1 cellular context compared by ENCODE assay signal in the genomic region with DNA sequence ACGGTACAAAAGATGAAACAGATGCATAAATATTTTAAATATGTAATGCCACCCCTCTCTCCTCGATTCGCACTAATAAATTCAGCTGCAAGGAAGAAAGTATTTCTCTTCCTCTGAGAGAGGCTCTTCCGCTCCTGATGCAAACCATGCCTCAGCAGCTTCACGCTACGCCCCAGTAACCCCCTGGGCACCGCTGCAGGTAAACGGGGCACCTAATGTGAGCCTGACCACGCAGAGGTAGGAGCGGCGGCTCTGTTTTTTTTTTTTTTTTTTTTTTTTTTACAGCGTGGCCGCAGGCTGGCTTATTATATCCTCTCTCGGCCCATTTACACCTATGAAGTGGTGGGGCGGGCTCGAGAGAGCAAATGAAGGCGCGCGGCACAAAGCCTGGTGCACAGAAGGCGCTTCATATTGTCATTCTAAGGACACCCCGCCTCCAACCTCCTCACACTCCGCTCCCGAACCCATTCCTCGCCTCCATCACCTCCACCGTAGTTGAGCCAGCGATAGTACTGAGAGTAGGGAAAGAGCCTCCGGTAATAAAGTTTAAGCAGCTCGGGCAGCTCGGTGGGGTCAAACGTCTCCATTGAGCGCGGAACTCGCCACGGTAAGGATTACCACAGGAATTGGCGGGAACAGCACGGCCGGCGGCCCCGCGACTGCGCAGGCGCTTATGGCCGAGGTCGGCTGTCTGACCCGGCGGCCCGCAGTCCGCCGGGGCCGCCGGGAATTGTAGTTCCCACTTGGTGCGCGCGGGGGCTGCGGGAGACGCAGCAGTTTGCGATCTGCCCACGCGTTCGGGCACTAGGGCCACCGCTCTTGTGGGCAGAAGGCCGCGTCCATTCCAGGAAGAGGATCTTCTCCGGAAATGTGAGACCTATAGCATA.
TF ChIP-seq lines count a peak whose summit lies in the region.

A gene (minus strand): TSS at position 612 of the 887 bp plus-strand sequence. CDS start 25 bp downstream, at position 587.

TF ChIP-seq in K562, 482 proteins besides CTCF, POLR2A, EP300 and RAD21 (continued from another document and continues in another):
- TF ChIP-seq NFE2 (IDR thresholded peaks at IDR 0.05; ENCODE audit: low read depth) = no peak
- TF ChIP-seq CCNT2 (IDR thresholded peaks at IDR 0.05; ENCODE audit: borderline replicate concordance, extremely low read depth, insufficient read length, low read depth, low read length) = peak; percentile 55
- no peak for TF ChIP-seq HMG20B (CRISPR knock-in tag; IDR thresholded peaks at IDR 0.05)
- no peak for TF ChIP-seq RBM22 (IDR thresholded peaks at IDR 0.05; ENCODE audit: low read depth, low read length, poor library complexity, severe bottlenecking)
- TF ChIP-seq SIN3B (IDR thresholded peaks at IDR 0.05; ENCODE audit: low read depth) = peak; percentile 47; the same call in 1 of the 2 replicates
- TF ChIP-seq, protein P1, sequence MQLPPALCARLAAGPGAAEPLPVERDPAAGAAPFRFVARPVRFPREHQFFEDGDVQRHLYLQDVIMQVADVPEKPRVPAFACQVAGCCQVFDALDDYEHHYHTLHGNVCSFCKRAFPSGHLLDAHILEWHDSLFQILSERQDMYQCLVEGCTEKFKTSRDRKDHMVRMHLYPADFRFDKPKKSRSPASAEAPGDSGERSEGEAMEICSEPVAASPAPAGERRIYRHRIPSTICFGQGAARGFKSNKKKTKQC (CRISPR knock-in tag; IDR thresholded peaks at IDR 0.05) = peak; percentile 88; the same call in 1 of the 2 replicates
- TF ChIP-seq SETDB1 (IDR thresholded peaks at IDR 0.05; ENCODE audit: low read length) = no peak
- peak; percentile 26 to 83; a peak in 1 of 4 replicates for TF ChIP-seq TEAD1 (CRISPR knock-in tag; IDR thresholded peaks at IDR 0.05)
- TF ChIP-seq, protein P2, sequence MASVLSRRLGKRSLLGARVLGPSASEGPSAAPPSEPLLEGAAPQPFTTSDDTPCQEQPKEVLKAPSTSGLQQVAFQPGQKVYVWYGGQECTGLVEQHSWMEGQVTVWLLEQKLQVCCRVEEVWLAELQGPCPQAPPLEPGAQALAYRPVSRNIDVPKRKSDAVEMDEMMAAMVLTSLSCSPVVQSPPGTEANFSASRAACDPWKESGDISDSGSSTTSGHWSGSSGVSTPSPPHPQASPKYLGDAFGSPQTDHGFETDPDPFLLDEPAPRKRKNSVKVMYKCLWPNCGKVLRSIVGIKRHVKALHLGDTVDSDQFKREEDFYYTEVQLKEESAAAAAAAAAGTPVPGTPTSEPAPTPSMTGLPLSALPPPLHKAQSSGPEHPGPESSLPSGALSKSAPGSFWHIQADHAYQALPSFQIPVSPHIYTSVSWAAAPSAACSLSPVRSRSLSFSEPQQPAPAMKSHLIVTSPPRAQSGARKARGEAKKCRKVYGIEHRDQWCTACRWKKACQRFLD (CRISPR knock-in tag; IDR thresholded peaks at IDR 0.05) = peak; percentile 62; the same call in 1 of the 2 replicates
- no peak for TF ChIP-seq TAL1 (IDR thresholded peaks at IDR 0.05)
- TF ChIP-seq ZFP30 (CRISPR knock-in tag; IDR thresholded peaks at IDR 0.05; ENCODE audit: borderline replicate concordance) = no peak
- TF ChIP-seq, protein P3, sequence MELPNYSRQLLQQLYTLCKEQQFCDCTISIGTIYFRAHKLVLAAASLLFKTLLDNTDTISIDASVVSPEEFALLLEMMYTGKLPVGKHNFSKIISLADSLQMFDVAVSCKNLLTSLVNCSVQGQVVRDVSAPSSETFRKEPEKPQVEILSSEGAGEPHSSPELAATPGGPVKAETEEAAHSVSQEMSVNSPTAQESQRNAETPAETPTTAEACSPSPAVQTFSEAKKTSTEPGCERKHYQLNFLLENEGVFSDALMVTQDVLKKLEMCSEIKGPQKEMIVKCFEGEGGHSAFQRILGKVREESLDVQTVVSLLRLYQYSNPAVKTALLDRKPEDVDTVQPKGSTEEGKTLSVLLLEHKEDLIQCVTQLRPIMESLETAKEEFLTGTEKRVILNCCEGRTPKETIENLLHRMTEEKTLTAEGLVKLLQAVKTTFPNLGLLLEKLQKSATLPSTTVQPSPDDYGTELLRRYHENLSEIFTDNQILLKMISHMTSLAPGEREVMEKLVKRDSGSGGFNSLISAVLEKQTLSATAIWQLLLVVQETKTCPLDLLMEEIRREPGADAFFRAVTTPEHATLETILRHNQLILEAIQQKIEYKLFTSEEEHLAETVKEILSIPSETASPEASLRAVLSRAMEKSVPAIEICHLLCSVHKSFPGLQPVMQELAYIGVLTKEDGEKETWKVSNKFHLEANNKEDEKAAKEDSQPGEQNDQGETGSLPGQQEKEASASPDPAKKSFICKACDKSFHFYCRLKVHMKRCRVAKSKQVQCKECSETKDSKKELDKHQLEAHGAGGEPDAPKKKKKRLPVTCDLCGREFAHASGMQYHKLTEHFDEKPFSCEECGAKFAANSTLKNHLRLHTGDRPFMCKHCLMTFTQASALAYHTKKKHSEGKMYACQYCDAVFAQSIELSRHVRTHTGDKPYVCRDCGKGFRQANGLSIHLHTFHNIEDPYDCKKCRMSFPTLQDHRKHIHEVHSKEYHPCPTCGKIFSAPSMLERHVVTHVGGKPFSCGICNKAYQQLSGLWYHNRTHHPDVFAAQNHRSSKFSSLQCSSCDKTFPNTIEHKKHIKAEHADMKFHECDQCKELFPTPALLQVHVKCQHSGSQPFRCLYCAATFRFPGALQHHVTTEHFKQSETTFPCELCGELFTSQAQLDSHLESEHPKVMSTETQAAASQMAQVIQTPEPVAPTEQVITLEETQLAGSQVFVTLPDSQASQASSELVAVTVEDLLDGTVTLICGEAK (IDR thresholded peaks at IDR 0.05) = 0 out of 2 replicates have a peak, but pooled peaks have one; percentile 8
- TF ChIP-seq, protein P3 (CRISPR knock-in tag; IDR thresholded peaks at IDR 0.05) = no peak
- TF ChIP-seq, protein P4, sequence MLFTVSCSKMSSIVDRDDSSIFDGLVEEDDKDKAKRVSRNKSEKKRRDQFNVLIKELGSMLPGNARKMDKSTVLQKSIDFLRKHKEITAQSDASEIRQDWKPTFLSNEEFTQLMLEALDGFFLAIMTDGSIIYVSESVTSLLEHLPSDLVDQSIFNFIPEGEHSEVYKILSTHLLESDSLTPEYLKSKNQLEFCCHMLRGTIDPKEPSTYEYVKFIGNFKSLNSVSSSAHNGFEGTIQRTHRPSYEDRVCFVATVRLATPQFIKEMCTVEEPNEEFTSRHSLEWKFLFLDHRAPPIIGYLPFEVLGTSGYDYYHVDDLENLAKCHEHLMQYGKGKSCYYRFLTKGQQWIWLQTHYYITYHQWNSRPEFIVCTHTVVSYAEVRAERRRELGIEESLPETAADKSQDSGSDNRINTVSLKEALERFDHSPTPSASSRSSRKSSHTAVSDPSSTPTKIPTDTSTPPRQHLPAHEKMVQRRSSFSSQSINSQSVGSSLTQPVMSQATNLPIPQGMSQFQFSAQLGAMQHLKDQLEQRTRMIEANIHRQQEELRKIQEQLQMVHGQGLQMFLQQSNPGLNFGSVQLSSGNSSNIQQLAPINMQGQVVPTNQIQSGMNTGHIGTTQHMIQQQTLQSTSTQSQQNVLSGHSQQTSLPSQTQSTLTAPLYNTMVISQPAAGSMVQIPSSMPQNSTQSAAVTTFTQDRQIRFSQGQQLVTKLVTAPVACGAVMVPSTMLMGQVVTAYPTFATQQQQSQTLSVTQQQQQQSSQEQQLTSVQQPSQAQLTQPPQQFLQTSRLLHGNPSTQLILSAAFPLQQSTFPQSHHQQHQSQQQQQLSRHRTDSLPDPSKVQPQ (CRISPR knock-in tag; IDR thresholded peaks at IDR 0.05; ENCODE audit: borderline replicate concordance) = no peak
- no peak for TF ChIP-seq ARID2 (IDR thresholded peaks at IDR 0.05)
- TF ChIP-seq, protein P5, sequence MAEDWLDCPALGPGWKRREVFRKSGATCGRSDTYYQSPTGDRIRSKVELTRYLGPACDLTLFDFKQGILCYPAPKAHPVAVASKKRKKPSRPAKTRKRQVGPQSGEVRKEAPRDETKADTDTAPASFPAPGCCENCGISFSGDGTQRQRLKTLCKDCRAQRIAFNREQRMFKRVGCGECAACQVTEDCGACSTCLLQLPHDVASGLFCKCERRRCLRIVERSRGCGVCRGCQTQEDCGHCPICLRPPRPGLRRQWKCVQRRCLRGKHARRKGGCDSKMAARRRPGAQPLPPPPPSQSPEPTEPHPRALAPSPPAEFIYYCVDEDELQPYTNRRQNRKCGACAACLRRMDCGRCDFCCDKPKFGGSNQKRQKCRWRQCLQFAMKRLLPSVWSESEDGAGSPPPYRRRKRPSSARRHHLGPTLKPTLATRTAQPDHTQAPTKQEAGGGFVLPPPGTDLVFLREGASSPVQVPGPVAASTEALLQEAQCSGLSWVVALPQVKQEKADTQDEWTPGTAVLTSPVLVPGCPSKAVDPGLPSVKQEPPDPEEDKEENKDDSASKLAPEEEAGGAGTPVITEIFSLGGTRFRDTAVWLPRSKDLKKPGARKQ (CRISPR knock-in tag; IDR thresholded peaks at IDR 0.05) = no peak
- no peak for TF ChIP-seq SMAD4 (CRISPR knock-in tag; conservative IDR thresholded peaks at IDR 0.05)
- TF ChIP-seq, protein P6, sequence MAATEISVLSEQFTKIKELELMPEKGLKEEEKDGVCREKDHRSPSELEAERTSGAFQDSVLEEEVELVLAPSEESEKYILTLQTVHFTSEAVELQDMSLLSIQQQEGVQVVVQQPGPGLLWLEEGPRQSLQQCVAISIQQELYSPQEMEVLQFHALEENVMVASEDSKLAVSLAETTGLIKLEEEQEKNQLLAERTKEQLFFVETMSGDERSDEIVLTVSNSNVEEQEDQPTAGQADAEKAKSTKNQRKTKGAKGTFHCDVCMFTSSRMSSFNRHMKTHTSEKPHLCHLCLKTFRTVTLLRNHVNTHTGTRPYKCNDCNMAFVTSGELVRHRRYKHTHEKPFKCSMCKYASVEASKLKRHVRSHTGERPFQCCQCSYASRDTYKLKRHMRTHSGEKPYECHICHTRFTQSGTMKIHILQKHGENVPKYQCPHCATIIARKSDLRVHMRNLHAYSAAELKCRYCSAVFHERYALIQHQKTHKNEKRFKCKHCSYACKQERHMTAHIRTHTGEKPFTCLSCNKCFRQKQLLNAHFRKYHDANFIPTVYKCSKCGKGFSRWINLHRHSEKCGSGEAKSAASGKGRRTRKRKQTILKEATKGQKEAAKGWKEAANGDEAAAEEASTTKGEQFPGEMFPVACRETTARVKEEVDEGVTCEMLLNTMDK (IDR thresholded peaks at IDR 0.05; ENCODE audit: borderline replicate concordance, insufficient read depth, low read depth, low read length, poor library complexity, severe bottlenecking) = no peak
- no peak for TF ChIP-seq ZNF75A (CRISPR knock-in tag; IDR thresholded peaks at IDR 0.05)
- TF ChIP-seq ZNF217 (CRISPR knock-in tag; IDR thresholded peaks at IDR 0.05) = no peak
- TF ChIP-seq, protein P7, sequence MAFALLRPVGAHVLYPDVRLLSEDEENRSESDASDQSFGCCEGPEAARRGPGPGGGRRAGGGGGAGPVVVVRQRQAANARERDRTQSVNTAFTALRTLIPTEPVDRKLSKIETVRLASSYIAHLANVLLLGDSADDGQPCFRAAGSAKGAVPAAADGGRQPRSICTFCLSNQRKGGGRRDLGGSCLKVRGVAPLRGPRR (CRISPR knock-in tag; IDR thresholded peaks at IDR 0.05) = no peak
- no peak; the same call in 1 of the 2 replicates for TF ChIP-seq POLR2AphosphoS2 (IDR thresholded peaks at IDR 0.05; ENCODE audit: low read length)
- TF ChIP-seq CBFA2T3 (IDR thresholded peaks at IDR 0.05) = no peak
